Comparison of ENCODE assay signal across 18 cellular contexts in the genomic region with DNA sequence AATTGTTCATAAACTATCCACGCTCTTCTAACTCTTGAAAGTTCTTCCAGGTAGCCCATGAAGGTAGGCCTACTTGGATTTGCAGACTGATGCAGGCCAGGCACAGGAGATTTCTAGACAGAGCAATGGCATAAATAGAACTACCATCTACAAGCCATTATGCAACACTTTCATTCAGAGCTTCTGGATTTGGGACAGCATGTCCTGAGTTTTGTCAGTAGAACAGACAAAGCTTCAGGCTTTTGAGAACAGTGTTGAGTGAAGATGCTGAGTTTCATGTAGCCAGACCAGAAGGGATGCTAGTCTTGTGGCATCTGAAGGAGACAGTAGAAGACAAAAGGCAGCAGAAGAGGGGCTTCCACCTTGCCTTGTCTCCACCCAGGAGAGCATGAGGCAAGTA.
DNase-seq lines count a peak whose midpoint lies in the region; ATAC-seq and TF ChIP-seq lines count a peak whose summit lies in the region.
"Had no signal": no experiment of that assay in that cellular context is flagged by ENCODE, and none has a peak within 500 bp of the region (broad histone marks: within the 10 kb centered on the region; RNA-seq: fewer than 3 reads in every experiment).

No MANE protein-coding gene starts in this region.

- intact Hi-C loops in dorsolateral prefrontal cortex (cut with DNase I) (no loop called here), transverse colon (cut with DNase I; ENCODE audit: low total_unique reads) (no loop called here)

- TF ChIP-seq POLR2A in transverse colon (IDR thresholded peaks at IDR 0.05): no peak

- H3K27me3 Mint-ChIP-seq in activated T-cell treated with anti-CD3 and anti-CD28 coated beads, Interleukin-2, amount 50 U/mL, for 72 hours (ENCODE audit: low read depth): no peaks in the 10 kb centered on the region
- H3K27me3 Mint-ChIP-seq: CD4-positive, alpha-beta T cell had no signal

- TF ChIP-seq CTCF in dorsolateral prefrontal cortex (IDR thresholded peaks at IDR 0.05 in 54 of 56, conservative IDR thresholded peaks at IDR 0.05 in 2 of 56; ENCODE audit: low read depth in 1 of 56, partially characterized antibody in 56 of 56): no peak
- TF ChIP-seq CTCF in transverse colon (IDR thresholded peaks at IDR 0.05): no peak

- no peaks in the 10 kb centered on the region for H3K79me2 ChIP-seq in Karpas-422 (ENCODE audit: low read length)

- DNase-seq in Karpas-422 (peak; percentile 32), dorsolateral prefrontal cortex (peak in 1 of 10 donors; percentile 15), superior temporal gyrus (ENCODE audit: extremely low spot score) (peak; percentile 53), transverse colon (no peak), amniotic stem cell (lab: John Stamatoyannopoulos, UW) (no peak)
- DNase-seq in activated T-cell treated with anti-CD3 and anti-CD28 coated beads, Interleukin-2, amount 50 U/mL, for 72 hours: no peak
- DNase-seq: AML-193; Caco-2; Calu3; CD4-positive, alpha-beta T cell; CD8-positive, alpha-beta T cell; DMS79 treated with DMSO at 0.1 percent for 48 hours; GF-D8 had no signal

- H3K4me1 ChIP-seq in Karpas-422 (ENCODE audit: low read length) (peaks cover 5% of the 10 kb centered on the region), transverse colon (no peaks in the 10 kb centered on the region)
- H3K4me1 ChIP-seq: A549; BLaER1 treated with 17β-estradiol and CSF1 and Interleukin-3, amounts not matched to agents 10 nM and 100 nM; Caco-2 had no signal

- no peak for ATAC-seq in activated T-cell treated with anti-CD3 and anti-CD28 coated beads, Interleukin-2, amount 50 U/mL, for 72 hours (replicated peaks in 1 of 2)
- ATAC-seq: A549; CD8-positive, alpha-beta T cell had no signal

- H3K27ac ChIP-seq in Karpas-422 (ENCODE audit: low read length): no peak overlapping the region
- peak overlapping the region in 42 of 59 donors; percentile 1 to 78 (median 54) for H3K27ac ChIP-seq in dorsolateral prefrontal cortex
- H3K27ac ChIP-seq in transverse colon: no peak overlapping the region
- H3K27ac ChIP-seq: 22Rv1; A549; BLaER1 treated with 17β-estradiol and CSF1 and Interleukin-3, amounts not matched to agents 10 nM and 100 nM; C4-2B had no signal

- H2AFZ ChIP-seq in Karpas-422 (ENCODE audit: low read length): no peak overlapping the region

- no peak overlapping the region for H3K27ac Mint-ChIP-seq in activated T-cell treated with anti-CD3 and anti-CD28 coated beads, Interleukin-2, amount 50 U/mL, for 72 hours
- H3K27ac Mint-ChIP-seq: B cell; CD4-positive, alpha-beta T cell; CD8-positive, alpha-beta T cell had no signal

- H3K9ac ChIP-seq in Karpas-422 (ENCODE audit: low read length): no peak overlapping the region
- H3K9ac ChIP-seq: BLaER1 treated with 17β-estradiol and CSF1 and Interleukin-3, amounts not matched to agents 10 nM and 100 nM had no signal

- H3K4me3 ChIP-seq in Karpas-422 (ENCODE audit: low read length) (no peak overlapping the region), dorsolateral prefrontal cortex (no peak overlapping the region), transverse colon (no peak overlapping the region)
- H3K4me3 ChIP-seq: A549; BLaER1 treated with 17β-estradiol and CSF1 and Interleukin-3, amounts not matched to agents 10 nM and 100 nM had no signal

- no peaks in the 10 kb centered on the region for H3K36me3 Mint-ChIP-seq in activated T-cell treated with anti-CD3 and anti-CD28 coated beads, Interleukin-2, amount 50 U/mL, for 72 hours (ENCODE audit: insufficient read depth in 2 of 2)
- H3K36me3 Mint-ChIP-seq: CD8-positive, alpha-beta T cell had no signal

- no peak overlapping the region for H3K4me3 Mint-ChIP-seq in activated T-cell treated with anti-CD3 and anti-CD28 coated beads, Interleukin-2, amount 50 U/mL, for 72 hours
- H3K4me3 Mint-ChIP-seq: B cell; CD4-positive, alpha-beta T cell; CD8-positive, alpha-beta T cell had no signal

- WGBS in transverse colon (ENCODE audit: low coverage in 1 of 2), 2 donors: 69% methylated on average over 1 of the region's 1 CpG; no CpG with 5 or more reads in 1 of the 2 donors

- H3K27me3 ChIP-seq in Karpas-422 (ENCODE audit: low read length): no peaks in the 10 kb centered on the region
- no peaks in the 10 kb centered on the region for H3K27me3 ChIP-seq in dorsolateral prefrontal cortex
- no peaks in the 10 kb centered on the region for H3K27me3 ChIP-seq in transverse colon
- H3K27me3 ChIP-seq: BLaER1 treated with 17β-estradiol and CSF1 and Interleukin-3, amounts not matched to agents 10 nM and 100 nM had no signal

- in situ Hi-C loops in transverse colon (cut with MboI; ENCODE audit: low pct_ligation_motif_present in 1 of 4, low pct_unique_long_range_greater_than_20kb in 1 of 4, low sequenced_read_pairs in 3 of 4): no loop called here

- H3K4me2 ChIP-seq in Karpas-422 (ENCODE audit: low read depth, low read length, poor library complexity, severe bottlenecking): no peak overlapping the region
- H3K4me2 ChIP-seq: A549; BLaER1 treated with 17β-estradiol and CSF1 and Interleukin-3, amounts not matched to agents 10 nM and 100 nM had no signal

- no peaks in the 10 kb centered on the region for H3K4me1 Mint-ChIP-seq in activated T-cell treated with anti-CD3 and anti-CD28 coated beads, Interleukin-2, amount 50 U/mL, for 72 hours (ENCODE audit: low read depth)
- H3K4me1 Mint-ChIP-seq: B cell had no signal

- no peak for TF ChIP-seq EP300 in transverse colon (IDR thresholded peaks at IDR 0.05; ENCODE audit: low read depth)

- H4K20me1 ChIP-seq in Karpas-422 (ENCODE audit: insufficient read depth, low read depth, low read length): no peaks in the 10 kb centered on the region
- H4K20me1 ChIP-seq: BLaER1 treated with 17β-estradiol and CSF1 and Interleukin-3, amounts not matched to agents 10 nM and 100 nM had no signal

- no peaks in the 10 kb centered on the region for H3K36me3 ChIP-seq in Karpas-422 (ENCODE audit: insufficient read depth, low read length)
- no peaks in the 10 kb centered on the region for H3K36me3 ChIP-seq in transverse colon
- H3K36me3 ChIP-seq: BLaER1 treated with 17β-estradiol and CSF1 and Interleukin-3, amounts not matched to agents 10 nM and 100 nM had no signal

- no peaks in the 10 kb centered on the region for H3K9me3 ChIP-seq in Karpas-422 (ENCODE audit: low read length)
- no peaks in the 10 kb centered on the region for H3K9me3 ChIP-seq in transverse colon
- H3K9me3 ChIP-seq: A549, Caco-2 had no signal

- no peaks in the 10 kb centered on the region for H3K9me3 Mint-ChIP-seq in activated T-cell treated with anti-CD3 and anti-CD28 coated beads, Interleukin-2, amount 50 U/mL, for 72 hours
- H3K9me3 Mint-ChIP-seq: CD4-positive, alpha-beta T cell; CD8-positive, alpha-beta T cell had no signal

- H3K9me2 ChIP-seq in Karpas-422 (replicated peaks; ENCODE audit: insufficient read depth, low read length): no peaks in the 10 kb centered on the region

Comparison
In these comparisons a context has a peak if more than half of its experiments do, and no peak if none do; other contexts are left out.
1. DNase-seq: peak in Karpas-422 (single experiment) and superior temporal gyrus (single experiment); none in transverse colon (single experiment), amniotic stem cell (single experiment) and activated T-cell treated with anti-CD3 and anti-CD28 coated beads, Interleukin-2, amount 50 U/mL, for 72 hours (0 of 2).
2. H3K27ac ChIP-seq: peak in dorsolateral prefrontal cortex (42 of 59); none in Karpas-422 (single experiment) and transverse colon (0 of 4).